7 cellular contexts compared by ENCODE assay signal in the genomic region with DNA sequence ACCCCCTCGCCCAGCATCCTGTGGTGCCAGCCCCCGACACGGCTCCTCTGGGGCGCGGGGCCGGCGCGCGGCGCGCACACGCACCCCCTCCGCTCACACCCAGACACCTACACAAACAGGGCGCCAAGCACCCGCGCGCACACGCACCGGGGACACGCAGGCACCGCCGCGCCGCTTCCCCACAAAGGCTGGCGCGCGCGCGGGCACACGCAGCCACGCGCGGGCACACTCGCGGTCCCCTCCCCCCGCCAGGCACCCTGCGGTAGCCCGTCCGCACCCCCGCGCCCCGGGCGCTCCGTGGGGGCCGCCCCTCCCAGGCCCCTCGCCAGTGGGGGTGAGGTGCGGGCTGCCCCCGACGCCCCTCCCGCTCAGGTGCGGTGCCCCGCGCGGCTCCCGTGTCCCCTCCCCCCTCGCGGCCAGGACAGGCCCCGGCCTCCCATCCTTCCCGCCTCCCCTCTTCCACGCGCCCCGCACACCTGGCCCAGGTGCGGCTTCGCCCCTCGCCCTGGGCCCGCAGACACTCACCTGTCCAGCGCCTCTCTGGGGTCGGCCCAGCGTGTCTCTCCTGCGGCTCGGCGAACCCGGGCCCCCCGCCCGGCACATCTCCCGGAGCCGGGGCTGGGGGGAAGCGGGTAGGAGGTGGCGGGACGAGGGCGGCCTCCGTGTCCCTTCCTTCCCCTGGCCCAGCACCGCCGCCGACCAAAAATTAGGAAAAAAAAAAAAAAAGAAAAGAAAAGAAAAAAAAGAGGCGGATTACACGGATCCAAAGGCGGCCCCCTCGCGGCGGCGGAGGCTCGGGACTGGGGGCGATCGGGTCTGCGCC. TPM values are rescaled to one million over a fixed set of nuclear protein-coding genes. Genes with fewer than 3 reads are reported as not detected.
DNase-seq lines count a peak whose midpoint lies in the region; ATAC-seq and TF ChIP-seq lines count a peak whose summit lies in the region.
"Not testable (repeated sequence)": the region's sequence is repeated elsewhere in the genome, so short reads cannot be mapped to it uniquely, and the experiment has no call there.

TSS of gene ADGRL1 (minus strand) at position 710 of the 823 bp plus-strand sequence. CDS start 22,567 bp downstream, outside the sequence.

- H3K36me3 Mint-ChIP-seq in GM23338 (ENCODE audit: low read depth); activated T-helper 17 cell treated with anti-CD3 and anti-CD28 coated beads, Interleukin-2, amount 50 U/mL, for 72 hours (ENCODE audit: low read depth); naive thymus-derived CD4-positive, alpha-beta T cell: not testable (repeated sequence)

- not testable (repeated sequence) for H3K9me2 ChIP-seq in GM23338 (ENCODE audit: insufficient read depth); PC-3 (replicated peaks; ENCODE audit: low read length); hepatocyte (replicated peaks; ENCODE audit: insufficient read depth)

- H3K4me1 ChIP-seq in GM23338 (ENCODE audit: insufficient read depth); PC-3 (ENCODE audit: insufficient read depth, low read length); hepatocyte (ENCODE audit: insufficient read depth); naive thymus-derived CD4-positive, alpha-beta T cell (ENCODE audit: control insufficient read depth in 2 of 2, insufficient read depth in 2 of 2, low read length in 2 of 2); smooth muscle cell (ENCODE audit: low read depth): not testable (repeated sequence)

- not testable (repeated sequence) for H3K9me3 ChIP-seq in PC-3 (ENCODE audit: low read length); hepatocyte (ENCODE audit: low read depth); naive thymus-derived CD4-positive, alpha-beta T cell (ENCODE audit: control insufficient read depth in 2 of 3, low read length in 3 of 3); smooth muscle cell (replicated peaks; ENCODE audit: low read depth)

- peak within 1 kb of the TSS; percentile 91 for H3K4me3 Mint-ChIP-seq in GM23338
- peak within 1 kb of the TSS; percentile 89 for H3K4me3 Mint-ChIP-seq in activated T-helper 17 cell treated with anti-CD3 and anti-CD28 coated beads, Interleukin-2, amount 50 U/mL, for 72 hours
- H3K4me3 Mint-ChIP-seq in naive thymus-derived CD4-positive, alpha-beta T cell = peak within 1 kb of the TSS; percentile 87 to 98 (median 94)

- not testable (repeated sequence) for H3F3A ChIP-seq in GM23338 (replicated peaks; ENCODE audit: low read depth); PC-3 (ENCODE audit: low read length, unreplicated experiment); smooth muscle cell (ENCODE audit: low read depth)

- H3K79me2 ChIP-seq in GM23338 (replicated peaks; ENCODE audit: insufficient read depth) (peaks cover 48% of the 10 kb centered on the region), PC-3 (ENCODE audit: low read length) (peaks cover 51% of the 10 kb centered on the region), hepatocyte (peaks cover 41% of the 10 kb centered on the region)
- not testable (repeated sequence) for H3K79me2 ChIP-seq in smooth muscle cell (ENCODE audit: low read depth)

- intact Hi-C loops in PC-3 (cut with micrococcal nuclease) = loop anchor here (2.0 to 5.0 kb wide), 2 partner anchors 57 to 68 kb away; partner anchors contain the start of gene ASF1B
- intact Hi-C loops in naive thymus-derived CD4-positive, alpha-beta T cell (cut with micrococcal nuclease) = loop anchor here (2.0 to 10.0 kb wide), 5 partner anchors 15 to 367 kb away; partner anchors contain the start of genes DDX39A (in 1 of the 2) and NDUFB7 (in 1 of the 2)

- ATAC-seq in GM23338; PC-3; activated T-helper 17 cell treated with anti-CD3 and anti-CD28 coated beads, Interleukin-2, amount 50 U/mL, for 72 hours (replicated peaks): not testable (repeated sequence)
- peak; percentile 12 for ATAC-seq in naive thymus-derived CD4-positive, alpha-beta T cell

- H3K9me3 Mint-ChIP-seq in GM23338; activated T-helper 17 cell treated with anti-CD3 and anti-CD28 coated beads, Interleukin-2, amount 50 U/mL, for 72 hours; naive thymus-derived CD4-positive, alpha-beta T cell: not testable (repeated sequence)

- H2AFZ ChIP-seq in GM23338 (0 out of 2 replicates have a peak within 1 kb of the TSS, but pooled peaks have one; percentile 78), PC-3 (ENCODE audit: low read length) (peak within 1 kb of the TSS; percentile 100), hepatocyte (peak within 1 kb of the TSS; percentile 57), smooth muscle cell (ENCODE audit: low read depth) (peak within 1 kb of the TSS; percentile 83)

- H3K9ac ChIP-seq in PC-3 (ENCODE audit: low read length) (peak within 1 kb of the TSS; percentile 82), smooth muscle cell (ENCODE audit: low read depth) (peak within 1 kb of the TSS; percentile 77)

- H3K27me3 ChIP-seq in GM23338 (ENCODE audit: insufficient read depth) (peaks cover 25% of the 10 kb centered on the region), PC-3 (ENCODE audit: low read length) (peaks cover 11% of the 10 kb centered on the region; the same call in 1 of the 2 replicates)
- not testable (repeated sequence) for H3K27me3 ChIP-seq in hepatocyte; naive thymus-derived CD4-positive, alpha-beta T cell (ENCODE audit: control insufficient read depth in 2 of 2, insufficient read depth in 2 of 2, low read length in 2 of 2); smooth muscle cell (ENCODE audit: low read depth)

- WGBS in hepatocyte (ENCODE audit: low lambda C conversion rate, missing lambda C conversion rate) = 2% methylated on average over 19 of the region's 96 CpGs
- 2% methylated on average over 18 of the region's 96 CpGs for WGBS in smooth muscle cell (ENCODE audit: low lambda C conversion rate)

- CTCF ChIA-PET in PC-3 (lab: Charles Lee) = not testable (repeated sequence)
- CTCF ChIA-PET in naive thymus-derived CD4-positive, alpha-beta T cell (lab: Charles Lee) = interaction anchor here (0.6 kb wide), 1 partner anchor 200 kb away, joined by 3 read pairs; no protein-coding TSS in a partner anchor

- peak within 1 kb of the TSS; percentile 99 for H3K27ac Mint-ChIP-seq in GM23338
- peak within 1 kb of the TSS; percentile 65 for H3K27ac Mint-ChIP-seq in activated T-helper 17 cell treated with anti-CD3 and anti-CD28 coated beads, Interleukin-2, amount 50 U/mL, for 72 hours
- peak within 1 kb of the TSS; percentile 87 to 99 (median 92) for H3K27ac Mint-ChIP-seq in naive thymus-derived CD4-positive, alpha-beta T cell

- H3K27ac ChIP-seq in GM23338 (ENCODE audit: low read depth) = peak within 1 kb of the TSS; percentile 96
- H3K27ac ChIP-seq in PC-3 (ENCODE audit: low read length) = peak within 1 kb of the TSS; percentile 82
- peak within 1 kb of the TSS; percentile 25 to 76 for H3K27ac ChIP-seq in coronary artery
- H3K27ac ChIP-seq in hepatocyte = peak within 1 kb of the TSS; percentile 88
- H3K27ac ChIP-seq in naive thymus-derived CD4-positive, alpha-beta T cell (ENCODE audit: low read depth, low read length) = peak within 1 kb of the TSS; percentile 71
- H3K27ac ChIP-seq in smooth muscle cell (ENCODE audit: low read depth) = peak within 1 kb of the TSS; percentile 73

- H4K20me1 ChIP-seq in GM23338 (replicated peaks; ENCODE audit: insufficient read depth); PC-3 (ENCODE audit: low read length); hepatocyte (ENCODE audit: insufficient read depth, poor library complexity, severe bottlenecking): not testable (repeated sequence)
- H4K20me1 ChIP-seq in smooth muscle cell (ENCODE audit: low read depth) = peaks cover 41% of the 10 kb centered on the region

- TF ChIP-seq CTCF in GM23338 (conservative IDR thresholded peaks at IDR 0.05; ENCODE audit: low read depth in 2 of 2); PC-3 (conservative IDR thresholded peaks at IDR 0.05; ENCODE audit: low read depth, low read length); coronary artery (IDR thresholded peaks at IDR 0.05); hepatocyte (IDR thresholded peaks at IDR 0.05; ENCODE audit: poor library complexity); smooth muscle cell (IDR thresholded peaks at IDR 0.05; ENCODE audit: borderline replicate concordance, insufficient read depth, poor library complexity, severe bottlenecking): not testable (repeated sequence)

- POLR2A ChIA-PET in PC-3 (lab: Charles Lee; ENCODE audit: unreplicated experiment) = not testable (repeated sequence)
- POLR2A ChIA-PET in naive thymus-derived CD4-positive, alpha-beta T cell (lab: Charles Lee) = interaction anchor here (1.1 kb wide), 1 partner anchor 55 kb away, joined by 3 read pairs; no protein-coding TSS in a partner anchor

- H3K4me1 Mint-ChIP-seq in GM23338 = peaks cover 42% of the 10 kb centered on the region
- not testable (repeated sequence) for H3K4me1 Mint-ChIP-seq in activated T-helper 17 cell treated with anti-CD3 and anti-CD28 coated beads, Interleukin-2, amount 50 U/mL, for 72 hours
- peaks cover 22 to 59% (median 35%) of the 10 kb centered on the region in 7 donors for H3K4me1 Mint-ChIP-seq in naive thymus-derived CD4-positive, alpha-beta T cell

- BruUV-seq in PC-3 (replicated peaks; lab: Mats Ljungman, UMichigan) = not testable (repeated sequence)

- H3K36me3 ChIP-seq in GM23338 (ENCODE audit: insufficient read depth); PC-3 (ENCODE audit: low read depth, low read length); hepatocyte (replicated peaks; ENCODE audit: insufficient read depth, low read depth); naive thymus-derived CD4-positive, alpha-beta T cell (ENCODE audit: control insufficient read depth in 2 of 3, insufficient read depth in 3 of 3, low read length in 3 of 3); smooth muscle cell (ENCODE audit: low read depth): not testable (repeated sequence)

- H3K4me2 ChIP-seq in GM23338 (peak within 1 kb of the TSS; percentile 90), PC-3 (ENCODE audit: low read length) (peak within 1 kb of the TSS; percentile 98), hepatocyte (peak within 1 kb of the TSS; percentile 91), smooth muscle cell (peak within 1 kb of the TSS; percentile 90)

- peaks cover 29% of the 10 kb centered on the region for H3K27me3 Mint-ChIP-seq in GM23338 (ENCODE audit: insufficient read depth, low read depth, poor library complexity)
- not testable (repeated sequence) for H3K27me3 Mint-ChIP-seq in activated T-helper 17 cell treated with anti-CD3 and anti-CD28 coated beads, Interleukin-2, amount 50 U/mL, for 72 hours
- peaks cover 0 to 59% (median 0%) of the 10 kb centered on the region in 5 donors for H3K27me3 Mint-ChIP-seq in naive thymus-derived CD4-positive, alpha-beta T cell

- peak within 1 kb of the TSS; percentile 80 for H3K4me3 ChIP-seq in GM23338
- H3K4me3 ChIP-seq in PC-3 (ENCODE audit: low read length) = peak within 1 kb of the TSS; percentile 86
- H3K4me3 ChIP-seq in coronary artery = peak within 1 kb of the TSS; percentile 79
- H3K4me3 ChIP-seq in hepatocyte = peak within 1 kb of the TSS; percentile 88
- H3K4me3 ChIP-seq in naive thymus-derived CD4-positive, alpha-beta T cell (ENCODE audit: low read length) = peak within 1 kb of the TSS; percentile 90
- peak within 1 kb of the TSS; percentile 78 for H3K4me3 ChIP-seq in smooth muscle cell

- not testable (repeated sequence) for DNase-seq in GM23338 (ENCODE audit: low spot score); PC-3; coronary artery (ENCODE audit: low spot score); smooth muscle cell (lab: John Stamatoyannopoulos, UW; ENCODE audit: unreplicated experiment)
- DNase-seq in hepatocyte (ENCODE audit: low spot score) = peak; percentile 43
- peak in 8 of 9 donors; percentile 34 to 57 (median 48) for DNase-seq in naive thymus-derived CD4-positive, alpha-beta T cell

RNA-seq across cellular contexts. Expression of gene ADGRL1, which starts in this region (rescaled TPM):
- total RNA-seq in GM23338 (2014; rRNA removed; shearing (Covaris generic)) = 84.0 and 100 TPM in 2 replicates
- polyA plus RNA-seq in GM23338 (2016; fragmentation: Nextera tagmentation; extraction: Ambion mirVana) (20.6 and 21.8 TPM in 2 replicates), hepatocyte (11.9 and 16.3 TPM in 2 replicates), smooth muscle cell (12.7 and 15.0 TPM in 2 replicates)
- total RNA-seq in PC-3 (2014; rRNA removed) (37.2 and 39.3 TPM in 2 replicates), hepatocyte (11.5 and 16.9 TPM in 2 replicates), smooth muscle cell (11.3 and 12.9 TPM in 2 replicates)
- total RNA-seq in activated T-helper 17 cell treated with anti-CD3 and anti-CD28 coated beads, Interleukin-2, amount 50 U/mL, for 72 hours = 1 to 10 TPM; 3.9 to 8.4 TPM
- total RNA-seq in naive thymus-derived CD4-positive, alpha-beta T cell = 10 to 100 TPM; 12.4 to 39.4 (median 37.8) TPM
- polyA plus RNA-seq in naive thymus-derived CD4-positive, alpha-beta T cell = 1 to 10 TPM in 1 of 2 donors, under 1 TPM in 1; 0.72 to 3.0 TPM
